ENCODE assay signal across 15 cellular contexts in genomic region chr9:124697326-124698200, GRCh38.
DNase-seq lines count a peak whose midpoint lies in the region; ATAC-seq, FAIRE-seq and TF ChIP-seq lines count a peak whose summit lies in the region.
"Had no signal": no experiment of that assay in that cellular context is flagged by ENCODE, and none has a peak within 500 bp of the region (broad histone marks: within the 10 kb centered on the region; RNA-seq: fewer than 3 reads in every experiment).

No MANE protein-coding gene starts in this region.

- H3K27ac ChIP-seq in SJSA1 (peak overlapping the region; percentile 98), epithelial cell of prostate (peak overlapping the region; percentile 83), neural progenitor cell (no peak overlapping the region), gastrocnemius medialis (no peak overlapping the region), right atrium auricular region (no peak overlapping the region)
- H3K27ac ChIP-seq: heart right ventricle, right lobe of liver, suprapubic skin had no signal

- peaks cover 95% of the 10 kb centered on the region for H3K79me2 ChIP-seq in neural progenitor cell (ENCODE audit: low read depth)

- peaks cover 74% of the 10 kb centered on the region for H4K20me1 ChIP-seq in neural progenitor cell (ENCODE audit: low read depth)

- peaks cover 3% of the 10 kb centered on the region for H3K9me3 Mint-ChIP-seq in neural progenitor cell
- H3K9me3 Mint-ChIP-seq: activated naive CD4-positive, alpha-beta T cell treated with anti-CD3 and anti-CD28 coated beads, Interleukin-2, amount 10 ng/mL, durations not matched to agents 7 days and 5 days had no signal

- H3K4me1 ChIP-seq in SJSA1 (replicated peaks) (peaks cover 55% of the 10 kb centered on the region), neural progenitor cell (peaks cover 43% of the 10 kb centered on the region), gastrocnemius medialis (no peaks in the 10 kb centered on the region), mucosa of descending colon (ENCODE audit: low read depth) (no peaks in the 10 kb centered on the region), right atrium auricular region (no peaks in the 10 kb centered on the region)
- H3K4me1 ChIP-seq: right lobe of liver, suprapubic skin had no signal

- DNase-seq in SJSA1 (ENCODE audit: low read depth in 1 of 2, low spot score in 2 of 2) (peak in 1 of 2 experiments; percentile 60), epithelial cell of prostate (ENCODE audit: low read depth, low spot score) (no peak), neural progenitor cell (ENCODE audit: low spot score) (no peak), iPS-NIHi7 (ENCODE audit: extremely low spot score) (no peak), gastrocnemius medialis (no peak), mucosa of descending colon (no peak), right atrium auricular region (ENCODE audit: low spot score) (no peak)
- DNase-seq: activated naive CD4-positive, alpha-beta T cell treated with anti-CD3 and anti-CD28 coated beads, Interleukin-2, amount 10 ng/mL, durations not matched to agents 7 days and 5 days; H7; KBM-7; NCI-H2029; right lobe of liver had no signal

- peak; percentile 59 for FAIRE-seq in G401.6 (lab: Jason Lieb, UNC)

- in situ Hi-C loops in gastrocnemius medialis (cut with MboI; ENCODE audit: low sequenced_read_pairs in 4 of 4): no loop called here

- H3K27me3 Mint-ChIP-seq in neural progenitor cell (ENCODE audit: insufficient read depth, low read depth): peaks cover 2% of the 10 kb centered on the region

- H3K9ac ChIP-seq in neural progenitor cell: no peak overlapping the region

- ATAC-seq in gastrocnemius medialis: no peak
- no peak for ATAC-seq in mucosa of descending colon
- ATAC-seq: right lobe of liver had no signal

- H3K4me3 ChIP-seq in SJSA1 (peak overlapping the region; percentile 6; the same call in 1 of the 2 replicates), neural progenitor cell (no peak overlapping the region), gastrocnemius medialis (no peak overlapping the region), mucosa of descending colon (no peak overlapping the region), right atrium auricular region (no peak overlapping the region)
- H3K4me3 ChIP-seq: heart right ventricle, right lobe of liver, suprapubic skin had no signal

- H2AFZ ChIP-seq in neural progenitor cell (replicated peaks): no peak overlapping the region

- peaks cover 17% of the 10 kb centered on the region for H3K36me3 Mint-ChIP-seq in neural progenitor cell
- H3K36me3 Mint-ChIP-seq: activated naive CD4-positive, alpha-beta T cell treated with anti-CD3 and anti-CD28 coated beads, Interleukin-2, amount 10 ng/mL, durations not matched to agents 7 days and 5 days had no signal

- peaks cover 36% of the 10 kb centered on the region for H3F3A ChIP-seq in neural progenitor cell (ENCODE audit: low read depth)

- no peaks in the 10 kb centered on the region for H3K9me3 ChIP-seq in SJSA1 (replicated peaks)
- H3K9me3 ChIP-seq in neural progenitor cell (ENCODE audit: low read depth): no peaks in the 10 kb centered on the region
- no peaks in the 10 kb centered on the region for H3K9me3 ChIP-seq in gastrocnemius medialis
- no peaks in the 10 kb centered on the region for H3K9me3 ChIP-seq in mucosa of descending colon
- no peaks in the 10 kb centered on the region for H3K9me3 ChIP-seq in right atrium auricular region
- H3K9me3 ChIP-seq: heart right ventricle, right lobe of liver, suprapubic skin had no signal

- H3K27ac Mint-ChIP-seq in neural progenitor cell: no peak overlapping the region
- H3K27ac Mint-ChIP-seq: activated naive CD4-positive, alpha-beta T cell treated with anti-CD3 and anti-CD28 coated beads, Interleukin-2, amount 10 ng/mL, durations not matched to agents 7 days and 5 days had no signal

- intact Hi-C loops in gastrocnemius medialis (cut with DNase I; ENCODE audit: low total_unique reads): no loop called here
- intact Hi-C loops in mucosa of descending colon (cut with DNase I, micrococcal nuclease): no loop called here

- H3K36me3 ChIP-seq in SJSA1: peaks cover 8% of the 10 kb centered on the region
- H3K36me3 ChIP-seq in neural progenitor cell: no peaks in the 10 kb centered on the region
- no peaks in the 10 kb centered on the region for H3K36me3 ChIP-seq in gastrocnemius medialis
- no peaks in the 10 kb centered on the region for H3K36me3 ChIP-seq in mucosa of descending colon (ENCODE audit: low read depth)
- H3K36me3 ChIP-seq in right atrium auricular region: no peaks in the 10 kb centered on the region
- H3K36me3 ChIP-seq: right lobe of liver, suprapubic skin had no signal

- no peak for TF ChIP-seq POLR2A in gastrocnemius medialis (IDR thresholded peaks at IDR 0.05)

- H3K4me2 ChIP-seq in neural progenitor cell: peak overlapping the region; percentile 2

- H3K4me1 Mint-ChIP-seq in neural progenitor cell: peaks cover 53% of the 10 kb centered on the region
- H3K4me1 Mint-ChIP-seq: activated naive CD4-positive, alpha-beta T cell treated with anti-CD3 and anti-CD28 coated beads, Interleukin-2, amount 10 ng/mL, durations not matched to agents 7 days and 5 days had no signal

- H3K27me3 ChIP-seq in SJSA1 (replicated peaks) (no peaks in the 10 kb centered on the region), neural progenitor cell (no peaks in the 10 kb centered on the region), gastrocnemius medialis (no peaks in the 10 kb centered on the region), right atrium auricular region (no peaks in the 10 kb centered on the region)
- H3K27me3 ChIP-seq: heart right ventricle, right lobe of liver, suprapubic skin had no signal

- no peak overlapping the region for H3K4me3 Mint-ChIP-seq in neural progenitor cell
- H3K4me3 Mint-ChIP-seq: activated naive CD4-positive, alpha-beta T cell treated with anti-CD3 and anti-CD28 coated beads, Interleukin-2, amount 10 ng/mL, durations not matched to agents 7 days and 5 days had no signal

- TF ChIP-seq CTCF in neural progenitor cell (IDR thresholded peaks at IDR 0.05) (no peak), gastrocnemius medialis (IDR thresholded peaks at IDR 0.05 in 4 of 5, conservative IDR thresholded peaks at IDR 0.05 in 1 of 5) (no peak), mucosa of descending colon (IDR thresholded peaks at IDR 0.05) (no peak), right atrium auricular region (IDR thresholded peaks at IDR 0.05) (no peak)

Comparison
In these comparisons a context has a peak if more than half of its experiments do, and no peak if none do; other contexts are left out.
1. H3K27ac ChIP-seq: peak in SJSA1 (single experiment) and epithelial cell of prostate (single experiment); none in neural progenitor cell (single experiment), gastrocnemius medialis (0 of 4) and right atrium auricular region (0 of 2).